ENCODE assay signal across 7 cellular contexts in the genomic region with DNA sequence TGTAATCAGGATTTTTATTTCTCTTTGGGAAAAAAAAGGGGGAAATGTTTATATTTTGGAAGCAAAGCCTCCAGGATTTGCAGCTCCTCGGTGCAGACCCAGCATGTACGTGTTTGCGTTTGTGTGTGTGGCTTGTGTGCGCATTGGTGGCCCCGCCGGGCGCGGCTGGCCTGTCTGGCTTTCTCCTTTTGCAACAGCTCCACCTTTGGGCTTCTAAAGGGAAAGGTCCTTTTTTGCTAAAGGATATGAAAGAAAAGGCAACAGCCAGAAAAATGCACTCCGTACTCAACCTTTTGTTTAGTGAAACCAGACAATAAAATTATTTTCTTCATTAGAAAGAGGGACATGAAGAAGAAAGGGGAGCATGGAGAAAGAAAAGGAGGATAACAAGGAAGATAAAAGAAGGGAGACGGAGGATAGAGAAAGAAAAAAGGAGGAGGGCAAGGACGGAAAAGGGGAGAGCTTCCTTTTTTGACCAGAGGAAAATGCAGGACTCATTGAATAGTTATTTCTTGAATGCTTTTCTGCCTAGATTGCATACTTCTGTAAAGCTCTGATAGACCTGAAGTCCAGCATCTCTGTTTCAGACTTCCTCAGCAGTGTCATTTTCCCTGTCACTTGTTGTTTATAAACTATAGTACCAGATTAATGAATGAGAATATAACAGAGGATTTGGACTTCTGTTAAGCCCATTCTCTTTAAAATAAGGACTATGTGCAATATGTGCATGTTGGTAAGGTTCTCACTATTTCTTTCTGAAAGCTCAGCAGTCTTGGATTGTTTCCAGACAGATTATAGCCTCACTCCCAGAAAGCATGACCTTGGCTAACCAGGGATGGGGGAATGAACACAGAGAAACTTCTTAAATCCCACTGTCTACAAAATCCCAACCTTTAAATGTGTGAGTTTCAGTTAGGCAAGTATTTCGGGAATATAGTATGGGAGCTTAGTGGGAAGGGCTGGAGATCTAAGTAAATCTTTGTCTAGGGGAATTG.
A peak's percentile ranks its signal among the peaks of the same experiment; 100 is the strongest.
DNase-seq lines count a peak whose midpoint lies in the region; ATAC-seq and TF ChIP-seq lines count a peak whose summit lies in the region.

No MANE protein-coding gene starts in this region.

- no peaks in the 10 kb centered on the region for H3K36me3 ChIP-seq in OCI-LY3 (replicated peaks; ENCODE audit: low read depth, low read length)
- no peaks in the 10 kb centered on the region for H3K36me3 ChIP-seq in endocrine pancreas (ENCODE audit: control insufficient read depth, insufficient read depth, low read length)
- no peaks in the 10 kb centered on the region for H3K36me3 ChIP-seq in mucosa of descending colon (ENCODE audit: low read depth)

- no peak overlapping the region for H3K27ac Mint-ChIP-seq in naive thymus-derived CD8-positive, alpha-beta T cell
- no peak overlapping the region for H3K27ac Mint-ChIP-seq in activated CD4-positive, alpha-beta memory T cell treated with anti-CD3 and anti-CD28 coated beads for 36 hours

- in situ Hi-C loops in GM13976 (cut with MboI; ENCODE audit: low sequenced_read_pairs, unreplicated experiment): no loop called here

- no peak overlapping the region for H3K4me3 Mint-ChIP-seq in naive thymus-derived CD8-positive, alpha-beta T cell
- no peak overlapping the region for H3K4me3 Mint-ChIP-seq in activated CD4-positive, alpha-beta memory T cell treated with anti-CD3 and anti-CD28 coated beads for 36 hours

- H3K4me3 ChIP-seq in OCI-LY3 (ENCODE audit: low read length) (peak overlapping the region; percentile 65), endocrine pancreas (ENCODE audit: control insufficient read depth, insufficient read depth, low read length) (peak overlapping the region; percentile 68), mucosa of descending colon (no peak overlapping the region)

- H3K9me3 ChIP-seq in OCI-LY3 (ENCODE audit: insufficient read depth, low read length): no peaks in the 10 kb centered on the region
- no peaks in the 10 kb centered on the region for H3K9me3 ChIP-seq in endocrine pancreas (ENCODE audit: control insufficient read depth, low read length)
- H3K9me3 ChIP-seq in mucosa of descending colon: no peaks in the 10 kb centered on the region

- H3K27me3 Mint-ChIP-seq in naive thymus-derived CD8-positive, alpha-beta T cell: no peaks in the 10 kb centered on the region
- H3K27me3 Mint-ChIP-seq in activated CD4-positive, alpha-beta memory T cell treated with anti-CD3 and anti-CD28 coated beads for 36 hours: no peaks in the 10 kb centered on the region

- peak overlapping the region; percentile 76 for H2AFZ ChIP-seq in OCI-LY3 (ENCODE audit: low read depth, low read length)

- H3K4me2 ChIP-seq in OCI-LY3 (ENCODE audit: low read length): peak overlapping the region; percentile 77

- intact Hi-C loops in mucosa of descending colon (cut with DNase I, micrococcal nuclease): no loop called here
- intact Hi-C loops in activated CD4-positive, alpha-beta memory T cell treated with anti-CD3 and anti-CD28 coated beads for 36 hours (cut with micrococcal nuclease): no loop called here

- H3K27ac ChIP-seq in OCI-LY3 (ENCODE audit: low read length): no peak overlapping the region

- no peaks in the 10 kb centered on the region for H3K4me1 Mint-ChIP-seq in naive thymus-derived CD8-positive, alpha-beta T cell
- no peaks in the 10 kb centered on the region for H3K4me1 Mint-ChIP-seq in activated CD4-positive, alpha-beta memory T cell treated with anti-CD3 and anti-CD28 coated beads for 36 hours (ENCODE audit: low read depth)

- no peaks in the 10 kb centered on the region for H3K36me3 Mint-ChIP-seq in naive thymus-derived CD8-positive, alpha-beta T cell
- H3K36me3 Mint-ChIP-seq in activated CD4-positive, alpha-beta memory T cell treated with anti-CD3 and anti-CD28 coated beads for 36 hours: no peaks in the 10 kb centered on the region

- CTCF ChIA-PET in activated CD4-positive, alpha-beta memory T cell treated with anti-CD3 and anti-CD28 coated beads for 36 hours (lab: Charles Lee): no interaction called here

- peak; percentile 19 for TF ChIP-seq CTCF in GM13976 (IDR thresholded peaks at IDR 0.05; ENCODE audit: borderline replicate concordance, control extremely low read depth, extremely low read depth, insufficient read depth, missing control alignments)
- peak; percentile 93 for TF ChIP-seq CTCF in OCI-LY3 (IDR thresholded peaks at IDR 0.05; ENCODE audit: low read depth, low read length)
- TF ChIP-seq CTCF in mucosa of descending colon (IDR thresholded peaks at IDR 0.05): no peak

- ATAC-seq in mucosa of descending colon: peak; percentile 47
- no peak for ATAC-seq in naive thymus-derived CD8-positive, alpha-beta T cell

- H4K20me1 ChIP-seq in OCI-LY3 (ENCODE audit: insufficient read depth, low read length): no peaks in the 10 kb centered on the region

- POLR2A ChIA-PET in naive thymus-derived CD8-positive, alpha-beta T cell (lab: Charles Lee): no interaction called here
- POLR2A ChIA-PET in activated CD4-positive, alpha-beta memory T cell treated with anti-CD3 and anti-CD28 coated beads for 36 hours (lab: Charles Lee): no interaction called here

- 0 out of 2 replicates have a peak, but pooled peaks cover 6% of the 10 kb centered on the region for H3K27me3 ChIP-seq in OCI-LY3 (ENCODE audit: low read depth, low read length)
- H3K27me3 ChIP-seq in endocrine pancreas (ENCODE audit: control insufficient read depth, insufficient read depth, low read length): no peaks in the 10 kb centered on the region

- DNase-seq in GM13976 (ENCODE audit: low spot score) (peak; percentile 41), KG1 (lab: John Stamatoyannopoulos, UW) (peak; percentile 52), mucosa of descending colon (peak in 2 of 3 donors; percentile 25 to 28)
- DNase-seq in naive thymus-derived CD8-positive, alpha-beta T cell: no peak
- no peak for DNase-seq in activated CD4-positive, alpha-beta memory T cell treated with anti-CD3 and anti-CD28 coated beads for 36 hours

- H3K4me1 ChIP-seq in OCI-LY3 (ENCODE audit: low read length) (peaks cover 47% of the 10 kb centered on the region), endocrine pancreas (ENCODE audit: control insufficient read depth, insufficient read depth, low read length) (no peaks in the 10 kb centered on the region), mucosa of descending colon (ENCODE audit: low read depth) (no peaks in the 10 kb centered on the region)

- peak overlapping the region; percentile 29 for H3K9ac ChIP-seq in OCI-LY3 (ENCODE audit: low read length)
- no peak overlapping the region for H3K9ac ChIP-seq in endocrine pancreas (ENCODE audit: control insufficient read depth, insufficient read depth, low read length)

- H3K9me3 Mint-ChIP-seq in naive thymus-derived CD8-positive, alpha-beta T cell: peaks cover 0 to 15% (median 0%) of the 10 kb centered on the region in 9 donors
- H3K9me3 Mint-ChIP-seq in activated CD4-positive, alpha-beta memory T cell treated with anti-CD3 and anti-CD28 coated beads for 36 hours: peaks cover 4% of the 10 kb centered on the region

- no peaks in the 10 kb centered on the region for H3K79me2 ChIP-seq in OCI-LY3 (ENCODE audit: low read length)

Comparison
In these comparisons a context has a peak if more than half of its experiments do, and no peak if none do; other contexts are left out.
1. DNase-seq: peak in GM13976 (single experiment), KG1 (single experiment) and mucosa of descending colon (2 of 3); none in naive thymus-derived CD8-positive, alpha-beta T cell (0 of 10) and activated CD4-positive, alpha-beta memory T cell treated with anti-CD3 and anti-CD28 coated beads for 36 hours (single experiment).